ENCODE assay signal across 16 cellular contexts in genomic region chr3:172537521-172538158, GRCh38. TPM values are rescaled to one million over a fixed set of nuclear protein-coding genes. Genes with fewer than 3 reads are reported as not detected.
DNase-seq lines count a peak whose midpoint lies in the region; ATAC-seq and TF ChIP-seq lines count a peak whose summit lies in the region.
"Had no signal": no experiment of that assay in that cellular context is flagged by ENCODE, and none has a peak within 500 bp of the region (broad histone marks: within the 10 kb centered on the region; RNA-seq: fewer than 3 reads in every experiment).

No MANE protein-coding gene starts in this region.

- H3K9ac ChIP-seq in colonic mucosa (ENCODE audit: low read depth in 2 of 2, low read length in 2 of 2) (peak overlapping the region in 1 of 2 donors; percentile 52), smooth muscle cell (ENCODE audit: low read depth) (no peak overlapping the region)

- intact Hi-C loops in colonic mucosa (cut with DNase I) = no loop called here

- no peak for DNase-seq in activated CD4-positive, CD25-positive, alpha-beta regulatory T cell (lab: John Stamatoyannopoulos, UW)
- DNase-seq in Peyer's patch = no peak
- no peak for DNase-seq in colonic mucosa
- no peak for DNase-seq in smooth muscle cell (lab: John Stamatoyannopoulos, UW; ENCODE audit: unreplicated experiment)
- no peak for DNase-seq in cerebellar nuclear complex (lab: John Stamatoyannopoulos, UW)
- DNase-seq: 8988T; activated CD4-positive, alpha-beta T cell treated with anti-CD3 and anti-CD28 coated beads, Interleukin-2, amount 50 U/mL, for 4 hours; heart right ventricle; NCI-H187 treated with DMSO at 0.1 percent for 48 hours; NCI-H69; tibial artery had no signal

- H3K27ac ChIP-seq in Peyer's patch (peak overlapping the region in 3 of 4 donors; percentile 4 to 59 (median 44)), colonic mucosa (peak overlapping the region; percentile 84), smooth muscle cell (ENCODE audit: low read depth) (no peak overlapping the region)
- H3K27ac ChIP-seq: tibial artery had no signal

- no peaks in the 10 kb centered on the region for H3K36me3 ChIP-seq in Peyer's patch
- no peaks in the 10 kb centered on the region for H3K36me3 ChIP-seq in colonic mucosa
- no peaks in the 10 kb centered on the region for H3K36me3 ChIP-seq in smooth muscle cell (ENCODE audit: low read depth)
- H3K36me3 ChIP-seq: heart right ventricle, tibial artery had no signal

- H4K20me1 ChIP-seq in smooth muscle cell (ENCODE audit: low read depth) = no peaks in the 10 kb centered on the region

- no peaks in the 10 kb centered on the region for H3K79me2 ChIP-seq in smooth muscle cell (ENCODE audit: low read depth)

- peak; percentile 21 to 51 for ATAC-seq in activated CD4-positive, CD25-positive, alpha-beta regulatory T cell treated with anti-CD3 and anti-CD28 coated beads, Interleukin-2, amount 50 U/mL, for 24 hours
- ATAC-seq in HG02840 (IDR thresholded peaks at IDR 0.05; ENCODE audit: low FRiP score, unreplicated experiment) = no peak
- no peak for ATAC-seq in GM19467 (IDR thresholded peaks at IDR 0.05; ENCODE audit: unreplicated experiment)
- ATAC-seq: GM12878, heart right ventricle had no signal

- H3K27me3 ChIP-seq in Peyer's patch (no peaks in the 10 kb centered on the region), colonic mucosa (no peaks in the 10 kb centered on the region), smooth muscle cell (ENCODE audit: low read depth) (no peaks in the 10 kb centered on the region)
- H3K27me3 ChIP-seq: heart right ventricle, tibial artery had no signal

- no peak for TF ChIP-seq CTCF in Peyer's patch (IDR thresholded peaks at IDR 0.05)
- no peak for TF ChIP-seq CTCF in colonic mucosa (IDR thresholded peaks at IDR 0.05)
- TF ChIP-seq CTCF in smooth muscle cell (IDR thresholded peaks at IDR 0.05; ENCODE audit: borderline replicate concordance, insufficient read depth, poor library complexity, severe bottlenecking) = no peak

- no peak for TF ChIP-seq POLR2A in Peyer's patch (IDR thresholded peaks at IDR 0.05)

- H3F3A ChIP-seq in smooth muscle cell (ENCODE audit: low read depth) = peaks cover 5% of the 10 kb centered on the region

- H3K9me3 ChIP-seq in Peyer's patch (no peaks in the 10 kb centered on the region), colonic mucosa (no peaks in the 10 kb centered on the region), smooth muscle cell (replicated peaks; ENCODE audit: low read depth) (no peaks in the 10 kb centered on the region)
- H3K9me3 ChIP-seq: tibial artery had no signal

- H2AFZ ChIP-seq in smooth muscle cell (ENCODE audit: low read depth) = peak overlapping the region; percentile 20

- H3K4me2 ChIP-seq in smooth muscle cell = no peak overlapping the region

- WGBS in smooth muscle cell (ENCODE audit: low lambda C conversion rate) = 95% methylated on average over 3 of the region's 3 CpGs

- H3K4me1 ChIP-seq in Peyer's patch = no peaks in the 10 kb centered on the region
- H3K4me1 ChIP-seq in colonic mucosa = peaks cover 14% of the 10 kb centered on the region
- H3K4me1 ChIP-seq in smooth muscle cell (ENCODE audit: low read depth) = no peaks in the 10 kb centered on the region

- H3K4me3 ChIP-seq in Peyer's patch (no peak overlapping the region), colonic mucosa (no peak overlapping the region), smooth muscle cell (no peak overlapping the region)
- H3K4me3 ChIP-seq: GM12878, heart right ventricle, tibial artery had no signal

RNA-seq across cellular contexts. Expression of gene TNFSF10, which starts 14.4 kb away (rescaled TPM):
- total RNA-seq in Peyer's patch = 100 to 1,000 TPM in 3 of 4 donors, 10 to 100 TPM in 1; 52.0 to 229 (median 123) TPM
- total RNA-seq in colonic mucosa = 100 to 1,000 TPM in 1 of 2 donors, 10 to 100 TPM in 1; 57.2 to 118 TPM
- total RNA-seq in smooth muscle cell = 18.3 and 37.1 TPM in 2 replicates
- polyA plus RNA-seq in smooth muscle cell = 16.4 and 22.4 TPM in 2 replicates
- total RNA-seq: chondrocyte had no signal

Comparison
In these comparisons a context has a peak if more than half of its experiments do, and no peak if none do; other contexts are left out.
1. ATAC-seq: peak in activated CD4-positive, CD25-positive, alpha-beta regulatory T cell treated with anti-CD3 and anti-CD28 coated beads, Interleukin-2, amount 50 U/mL, for 24 hours (2 of 2); none in HG02840 (single experiment) and GM19467 (single experiment).